ENCODE assay signal across 16 cellular contexts in the genomic region with DNA sequence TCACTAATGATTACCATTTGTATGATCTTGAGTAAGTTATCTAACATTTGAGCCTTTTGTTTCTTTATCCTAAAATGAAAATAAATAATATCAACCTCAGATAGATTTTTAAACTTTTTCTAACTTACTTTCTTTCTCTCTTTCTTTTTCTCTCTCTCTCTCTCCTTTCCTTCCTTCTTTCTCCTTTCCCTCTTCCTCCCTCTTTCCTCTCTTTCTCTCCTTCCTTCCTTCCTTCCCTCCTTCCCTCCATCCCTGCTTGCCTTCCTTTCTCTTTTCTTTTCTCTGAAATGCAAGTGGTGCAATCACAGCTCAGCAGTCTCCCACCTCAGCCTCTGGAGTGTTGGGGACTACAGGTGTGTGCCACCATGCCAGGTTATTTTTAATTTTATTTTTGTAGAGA.
DNase-seq lines count a peak whose midpoint lies in the region; ATAC-seq and TF ChIP-seq lines count a peak whose summit lies in the region.
"Had no signal": no experiment of that assay in that cellular context is flagged by ENCODE, and none has a peak within 500 bp of the region (broad histone marks: within the 10 kb centered on the region; RNA-seq: fewer than 3 reads in every experiment).

No MANE protein-coding gene starts in this region.

- peaks cover 8% of the 10 kb centered on the region for H3K4me1 Mint-ChIP-seq in nephron progenitor cell

- no peak overlapping the region for H3K4me3 Mint-ChIP-seq in nephron progenitor cell

- H3K4me1 ChIP-seq in right cardiac atrium (ENCODE audit: control insufficient read depth, insufficient read depth, low read length) (peaks cover 7% of the 10 kb centered on the region), heart right ventricle (peaks cover 0 to 85% (median 56%) of the 10 kb centered on the region in 9 donors)

- no peaks in the 10 kb centered on the region for H3K9me3 Mint-ChIP-seq in nephron progenitor cell

- no peak for ATAC-seq in right cardiac atrium
- ATAC-seq in heart right ventricle = no peak
- ATAC-seq in HG02884 (IDR thresholded peaks at IDR 0.05; ENCODE audit: unreplicated experiment) = no peak
- no peak for ATAC-seq in HG03565 (IDR thresholded peaks at IDR 0.05; ENCODE audit: unreplicated experiment)
- ATAC-seq: A549, PC-3 had no signal

- DNase-seq in right cardiac atrium = no peak
- no peak for DNase-seq in heart right ventricle
- DNase-seq in caudate nucleus (lab: John Stamatoyannopoulos, UW) = no peak
- no peak for DNase-seq in nephron progenitor cell
- DNase-seq in LoVo (ENCODE audit: low spot score) = no peak
- DNase-seq: MG63, NCI-H1105, NCI-H187, NCI-H446, PC-3 had no signal

- TF ChIP-seq CTCF in heart right ventricle (IDR thresholded peaks at IDR 0.05) (no peak), nephron progenitor cell (IDR thresholded peaks at IDR 0.05) (no peak)

- H3K36me3 Mint-ChIP-seq in nephron progenitor cell (ENCODE audit: low read depth) = no peaks in the 10 kb centered on the region

- H3K9me3 ChIP-seq in right cardiac atrium (ENCODE audit: control insufficient read depth, low read length) (no peaks in the 10 kb centered on the region), heart right ventricle (no peaks in the 10 kb centered on the region)
- H3K9me3 ChIP-seq: A549, MG63 had no signal

- peak overlapping the region; percentile 37 for H3K27ac ChIP-seq in right cardiac atrium (ENCODE audit: low read length)
- peak overlapping the region in 2 of 10 donors; percentile 14 to 68 for H3K27ac ChIP-seq in heart right ventricle
- peak overlapping the region; percentile 39 for H3K27ac ChIP-seq in caudate nucleus (ENCODE audit: low read depth, low read length)
- H3K27ac ChIP-seq in temporal lobe (ENCODE audit: low read depth, low read length) = peak overlapping the region; percentile 93
- H3K27ac ChIP-seq: A549, C4-2B, KMS-11 had no signal

- H3K4me3 ChIP-seq in right cardiac atrium (ENCODE audit: low read length) (no peak overlapping the region), heart right ventricle (no peak overlapping the region)
- H3K4me3 ChIP-seq: A549, MG63 had no signal

- H3K27me3 ChIP-seq in right cardiac atrium (ENCODE audit: control insufficient read depth, insufficient read depth) = no peaks in the 10 kb centered on the region
- no peaks in the 10 kb centered on the region for H3K27me3 ChIP-seq in heart right ventricle
- H3K27me3 ChIP-seq: MG63 had no signal

- no peaks in the 10 kb centered on the region for H3K36me3 ChIP-seq in heart right ventricle
- H3K36me3 ChIP-seq: MG63 had no signal

- intact Hi-C loops in right cardiac atrium (cut with DNase I) = no loop called here
- intact Hi-C loops in heart right ventricle (cut with DNase I) = loop anchor here in 1 of 10 donors (5.0 kb wide), 1 partner anchor 57 kb away; no protein-coding TSS in a partner anchor

- H3K27me3 Mint-ChIP-seq in nephron progenitor cell (ENCODE audit: low read depth, poor library complexity) = peaks cover 2% of the 10 kb centered on the region

- H3K27ac Mint-ChIP-seq in nephron progenitor cell = peak overlapping the region; percentile 79
